In the genomic region with DNA sequence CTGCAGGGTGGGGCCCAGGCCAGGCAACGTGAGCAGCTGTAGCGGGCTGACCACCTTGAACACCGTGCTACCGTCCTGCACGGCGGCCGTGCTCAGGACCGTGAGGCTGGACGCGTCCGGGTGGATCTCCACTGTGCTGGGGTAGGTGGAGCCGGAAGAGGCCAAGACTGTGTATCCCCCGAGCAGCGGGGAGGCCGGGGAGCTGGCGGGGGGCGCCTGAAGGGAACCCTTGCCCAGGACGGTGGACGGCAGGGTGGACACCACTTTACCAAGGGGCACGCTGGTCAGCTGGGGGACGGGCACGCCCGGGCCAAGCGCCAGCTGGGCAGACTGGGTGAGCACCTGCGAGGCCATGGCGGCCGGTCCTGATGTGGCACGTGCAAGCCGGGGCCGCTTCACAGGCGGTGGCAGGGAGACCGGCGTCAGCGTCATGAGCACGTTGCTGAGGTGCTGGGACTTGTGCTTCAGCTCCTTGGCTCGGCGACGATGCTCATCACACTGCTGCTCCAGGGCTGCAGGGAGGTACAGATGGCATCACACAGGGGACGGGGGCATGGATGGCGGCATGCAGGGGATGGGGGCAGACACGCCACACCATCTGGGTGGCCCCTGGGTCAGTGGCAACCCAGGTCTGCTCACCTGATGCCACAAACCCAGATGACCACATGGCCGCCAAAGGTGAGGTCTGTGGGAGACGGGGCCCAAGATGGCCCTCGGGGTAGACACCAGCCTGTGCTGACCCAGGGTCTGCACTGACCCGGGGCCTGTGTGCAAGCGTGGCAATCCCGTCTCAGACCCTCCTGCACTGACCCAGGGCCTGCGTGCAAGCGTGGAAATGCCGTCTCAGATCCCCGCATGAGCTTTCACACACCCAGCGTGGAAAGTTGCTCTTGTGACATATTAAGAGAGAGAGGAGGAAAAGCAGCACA, we compare ENCODE assay signal across 1 cellular context.
TF ChIP-seq lines count a peak whose summit lies in the region.

No MANE protein-coding gene starts in this region.

TF ChIP-seq in GM12878, 131 proteins besides CTCF, POLR2A, EP300 and RAD21:
- TF ChIP-seq, protein P1, sequence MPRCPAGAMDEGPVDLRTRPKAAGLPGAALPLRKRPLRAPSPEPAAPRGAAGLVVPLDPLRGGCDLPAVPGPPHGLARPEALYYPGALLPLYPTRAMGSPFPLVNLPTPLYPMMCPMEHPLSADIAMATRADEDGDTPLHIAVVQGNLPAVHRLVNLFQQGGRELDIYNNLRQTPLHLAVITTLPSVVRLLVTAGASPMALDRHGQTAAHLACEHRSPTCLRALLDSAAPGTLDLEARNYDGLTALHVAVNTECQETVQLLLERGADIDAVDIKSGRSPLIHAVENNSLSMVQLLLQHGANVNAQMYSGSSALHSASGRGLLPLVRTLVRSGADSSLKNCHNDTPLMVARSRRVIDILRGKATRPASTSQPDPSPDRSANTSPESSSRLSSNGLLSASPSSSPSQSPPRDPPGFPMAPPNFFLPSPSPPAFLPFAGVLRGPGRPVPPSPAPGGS (IDR thresholded peaks at IDR 0.05; ENCODE audit: borderline replicate concordance, insufficient read depth, low read depth, low read length, poor library complexity, severe bottlenecking): no peak
- no peak for TF ChIP-seq MEF2A (IDR thresholded peaks at IDR 0.05; ENCODE audit: insufficient read depth, low read depth, low read length)
- no peak for TF ChIP-seq NBN (IDR thresholded peaks at IDR 0.05)
- TF ChIP-seq BHLHE40 (IDR thresholded peaks at IDR 0.05; ENCODE audit: borderline replicate concordance in 1 of 2, low read depth in 2 of 2, low read length in 1 of 2): no peak
- no peak for TF ChIP-seq RELA (IDR thresholded peaks at IDR 0.05; ENCODE audit: borderline replicate concordance, partially characterized antibody)
- TF ChIP-seq, protein P2, sequence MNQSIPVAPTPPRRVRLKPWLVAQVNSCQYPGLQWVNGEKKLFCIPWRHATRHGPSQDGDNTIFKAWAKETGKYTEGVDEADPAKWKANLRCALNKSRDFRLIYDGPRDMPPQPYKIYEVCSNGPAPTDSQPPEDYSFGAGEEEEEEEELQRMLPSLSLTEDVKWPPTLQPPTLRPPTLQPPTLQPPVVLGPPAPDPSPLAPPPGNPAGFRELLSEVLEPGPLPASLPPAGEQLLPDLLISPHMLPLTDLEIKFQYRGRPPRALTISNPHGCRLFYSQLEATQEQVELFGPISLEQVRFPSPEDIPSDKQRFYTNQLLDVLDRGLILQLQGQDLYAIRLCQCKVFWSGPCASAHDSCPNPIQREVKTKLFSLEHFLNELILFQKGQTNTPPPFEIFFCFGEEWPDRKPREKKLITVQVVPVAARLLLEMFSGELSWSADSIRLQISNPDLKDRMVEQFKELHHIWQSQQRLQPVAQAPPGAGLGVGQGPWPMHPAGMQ (IDR thresholded peaks at IDR 0.05; ENCODE audit: borderline replicate concordance): no peak
- no peak for TF ChIP-seq IKZF1 (conservative IDR thresholded peaks at IDR 0.05)
- no peak for TF ChIP-seq IRF4 (IDR thresholded peaks at IDR 0.05; ENCODE audit: low read depth, low read length)
- TF ChIP-seq NR2C1 (IDR thresholded peaks at IDR 0.05): no peak
- TF ChIP-seq, protein P3, sequence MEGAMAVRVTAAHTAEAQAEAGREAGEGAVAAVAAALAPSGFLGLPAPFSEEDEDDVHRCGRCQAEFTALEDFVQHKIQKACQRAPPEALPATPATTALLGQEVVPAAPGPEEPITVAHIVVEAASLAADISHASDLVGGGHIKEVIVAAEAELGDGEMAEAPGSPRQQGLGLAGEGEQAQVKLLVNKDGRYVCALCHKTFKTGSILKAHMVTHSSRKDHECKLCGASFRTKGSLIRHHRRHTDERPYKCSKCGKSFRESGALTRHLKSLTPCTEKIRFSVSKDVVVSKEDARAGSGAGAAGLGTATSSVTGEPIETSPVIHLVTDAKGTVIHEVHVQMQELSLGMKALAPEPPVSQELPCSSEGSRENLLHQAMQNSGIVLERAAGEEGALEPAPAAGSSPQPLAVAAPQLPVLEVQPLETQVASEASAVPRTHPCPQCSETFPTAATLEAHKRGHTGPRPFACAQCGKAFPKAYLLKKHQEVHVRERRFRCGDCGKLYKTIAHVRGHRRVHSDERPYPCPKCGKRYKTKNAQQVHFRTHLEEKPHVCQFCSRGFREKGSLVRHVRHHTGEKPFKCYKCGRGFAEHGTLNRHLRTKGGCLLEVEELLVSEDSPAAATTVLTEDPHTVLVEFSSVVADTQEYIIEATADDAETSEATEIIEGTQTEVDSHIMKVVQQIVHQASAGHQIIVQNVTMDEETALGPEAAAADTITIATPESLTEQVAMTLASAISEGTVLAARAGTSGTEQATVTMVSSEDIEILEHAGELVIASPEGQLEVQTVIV (IDR thresholded peaks at IDR 0.05; ENCODE audit: borderline replicate concordance, partially characterized antibody): no peak
- no peak for TF ChIP-seq POU2F2 (IDR thresholded peaks at IDR 0.05; ENCODE audit: borderline replicate concordance, low read depth, low read length)
- TF ChIP-seq, protein P4, sequence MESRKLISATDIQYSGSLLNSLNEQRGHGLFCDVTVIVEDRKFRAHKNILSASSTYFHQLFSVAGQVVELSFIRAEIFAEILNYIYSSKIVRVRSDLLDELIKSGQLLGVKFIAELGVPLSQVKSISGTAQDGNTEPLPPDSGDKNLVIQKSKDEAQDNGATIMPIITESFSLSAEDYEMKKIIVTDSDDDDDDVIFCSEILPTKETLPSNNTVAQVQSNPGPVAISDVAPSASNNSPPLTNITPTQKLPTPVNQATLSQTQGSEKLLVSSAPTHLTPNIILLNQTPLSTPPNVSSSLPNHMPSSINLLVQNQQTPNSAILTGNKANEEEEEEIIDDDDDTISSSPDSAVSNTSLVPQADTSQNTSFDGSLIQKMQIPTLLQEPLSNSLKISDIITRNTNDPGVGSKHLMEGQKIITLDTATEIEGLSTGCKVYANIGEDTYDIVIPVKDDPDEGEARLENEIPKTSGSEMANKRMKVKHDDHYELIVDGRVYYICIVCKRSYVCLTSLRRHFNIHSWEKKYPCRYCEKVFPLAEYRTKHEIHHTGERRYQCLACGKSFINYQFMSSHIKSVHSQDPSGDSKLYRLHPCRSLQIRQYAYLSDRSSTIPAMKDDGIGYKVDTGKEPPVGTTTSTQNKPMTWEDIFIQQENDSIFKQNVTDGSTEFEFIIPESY (IDR thresholded peaks at IDR 0.05): no peak
- TF ChIP-seq TBL1XR1 (IDR thresholded peaks at IDR 0.05; ENCODE audit: low read depth, low read length): no peak
- TF ChIP-seq, protein P5, sequence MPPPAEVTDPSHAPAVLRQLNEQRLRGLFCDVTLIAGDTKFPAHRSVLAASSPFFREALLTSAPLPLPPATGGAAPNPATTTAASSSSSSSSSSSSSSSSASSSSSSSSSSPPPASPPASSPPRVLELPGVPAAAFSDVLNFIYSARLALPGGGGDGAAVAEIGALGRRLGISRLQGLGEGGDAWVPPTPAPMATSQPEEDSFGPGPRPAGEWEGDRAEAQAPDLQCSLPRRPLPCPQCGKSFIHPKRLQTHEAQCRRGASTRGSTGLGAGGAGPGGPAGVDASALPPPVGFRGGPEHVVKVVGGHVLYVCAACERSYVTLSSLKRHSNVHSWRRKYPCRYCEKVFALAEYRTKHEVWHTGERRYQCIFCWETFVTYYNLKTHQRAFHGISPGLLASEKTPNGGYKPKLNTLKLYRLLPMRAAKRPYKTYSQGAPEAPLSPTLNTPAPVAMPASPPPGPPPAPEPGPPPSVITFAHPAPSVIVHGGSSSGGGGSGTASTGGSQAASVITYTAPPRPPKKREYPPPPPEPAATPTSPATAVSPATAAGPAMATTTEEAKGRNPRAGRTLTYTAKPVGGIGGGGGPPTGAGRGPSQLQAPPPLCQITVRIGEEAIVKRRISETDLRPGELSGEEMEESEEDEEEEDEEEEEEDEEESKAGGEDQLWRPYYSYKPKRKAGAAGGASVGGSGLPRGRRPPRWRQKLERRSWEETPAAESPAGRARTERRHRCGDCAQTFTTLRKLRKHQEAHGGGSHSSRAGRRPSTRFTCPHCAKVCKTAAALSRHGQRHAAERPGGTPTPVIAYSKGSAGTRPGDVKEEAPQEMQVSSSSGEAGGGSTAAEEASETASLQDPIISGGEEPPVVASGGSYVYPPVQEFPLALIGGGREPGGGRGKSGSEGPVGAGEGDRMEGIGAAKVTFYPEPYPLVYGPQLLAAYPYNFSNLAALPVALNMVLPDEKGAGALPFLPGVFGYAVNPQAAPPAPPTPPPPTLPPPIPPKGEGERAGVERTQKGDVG (CRISPR knock-in tag; IDR thresholded peaks at IDR 0.05): no peak
- TF ChIP-seq, protein P6, sequence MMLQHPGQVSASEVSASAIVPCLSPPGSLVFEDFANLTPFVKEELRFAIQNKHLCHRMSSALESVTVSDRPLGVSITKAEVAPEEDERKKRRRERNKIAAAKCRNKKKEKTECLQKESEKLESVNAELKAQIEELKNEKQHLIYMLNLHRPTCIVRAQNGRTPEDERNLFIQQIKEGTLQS (IDR thresholded peaks at IDR 0.05; ENCODE audit: borderline replicate concordance, extremely low read depth, low read depth, low read length): no peak
- no peak for TF ChIP-seq SP1 (IDR thresholded peaks at IDR 0.05; ENCODE audit: low read depth, low read length)
- TF ChIP-seq, protein P7, sequence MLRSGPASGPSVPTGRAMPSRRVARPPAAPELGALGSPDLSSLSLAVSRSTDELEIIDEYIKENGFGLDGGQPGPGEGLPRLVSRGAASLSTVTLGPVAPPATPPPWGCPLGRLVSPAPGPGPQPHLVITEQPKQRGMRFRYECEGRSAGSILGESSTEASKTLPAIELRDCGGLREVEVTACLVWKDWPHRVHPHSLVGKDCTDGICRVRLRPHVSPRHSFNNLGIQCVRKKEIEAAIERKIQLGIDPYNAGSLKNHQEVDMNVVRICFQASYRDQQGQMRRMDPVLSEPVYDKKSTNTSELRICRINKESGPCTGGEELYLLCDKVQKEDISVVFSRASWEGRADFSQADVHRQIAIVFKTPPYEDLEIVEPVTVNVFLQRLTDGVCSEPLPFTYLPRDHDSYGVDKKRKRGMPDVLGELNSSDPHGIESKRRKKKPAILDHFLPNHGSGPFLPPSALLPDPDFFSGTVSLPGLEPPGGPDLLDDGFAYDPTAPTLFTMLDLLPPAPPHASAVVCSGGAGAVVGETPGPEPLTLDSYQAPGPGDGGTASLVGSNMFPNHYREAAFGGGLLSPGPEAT (IDR thresholded peaks at IDR 0.05; ENCODE audit: low read depth): no peak
- TF ChIP-seq, protein P8, sequence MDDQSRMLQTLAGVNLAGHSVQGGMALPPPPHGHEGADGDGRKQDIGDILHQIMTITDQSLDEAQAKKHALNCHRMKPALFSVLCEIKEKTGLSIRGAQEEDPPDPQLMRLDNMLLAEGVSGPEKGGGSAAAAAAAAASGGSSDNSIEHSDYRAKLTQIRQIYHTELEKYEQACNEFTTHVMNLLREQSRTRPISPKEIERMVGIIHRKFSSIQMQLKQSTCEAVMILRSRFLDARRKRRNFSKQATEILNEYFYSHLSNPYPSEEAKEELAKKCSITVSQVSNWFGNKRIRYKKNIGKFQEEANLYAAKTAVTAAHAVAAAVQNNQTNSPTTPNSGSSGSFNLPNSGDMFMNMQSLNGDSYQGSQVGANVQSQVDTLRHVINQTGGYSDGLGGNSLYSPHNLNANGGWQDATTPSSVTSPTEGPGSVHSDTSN (IDR thresholded peaks at IDR 0.05; ENCODE audit: insufficient replicate concordance, low read depth, low read length): no peak
